ENCODE assay signal across 1 cellular context in genomic region chr3:118540448-118540821, GRCh38.
TF ChIP-seq lines count a peak whose summit lies in the region.
"Not testable (repeated sequence)": the region's sequence is repeated elsewhere in the genome, so short reads cannot be mapped to it uniquely, and the experiment has no call there.

No MANE protein-coding gene starts in this region.

TF ChIP-seq in HepG2, 621 proteins besides CTCF, POLR2A, EP300 and RAD21 (continued from another document):
- TF ChIP-seq RERE (CRISPR knock-in tag; IDR thresholded peaks at IDR 0.05; ENCODE audit: low read depth) (peak; percentile 79; the same call in 1 of the 2 replicates), TEAD3 (CRISPR knock-in tag; optimal IDR thresholded peaks at IDR 0.05; ENCODE audit: borderline replicate concordance) (peak; percentile 57), PHF8 (CRISPR knock-in tag; IDR thresholded peaks at IDR 0.05) (0 out of 2 replicates have a peak, but pooled peaks have one; percentile 19), SALL1 (CRISPR knock-in tag; IDR thresholded peaks at IDR 0.05) (peak; percentile 14; the same call in 1 of the 2 replicates), KDM2A (CRISPR knock-in tag; IDR thresholded peaks at IDR 0.05; ENCODE audit: borderline replicate concordance, low read depth) (0 out of 2 replicates have a peak, but pooled peaks have one; percentile 21), SIX4 (CRISPR knock-in tag; IDR thresholded peaks at IDR 0.05) (peak; percentile 81), FOXO1 (CRISPR knock-in tag; IDR thresholded peaks at IDR 0.05) (0 out of 2 replicates have a peak, but pooled peaks have one; percentile 21), HOXA3 (CRISPR knock-in tag; IDR thresholded peaks at IDR 0.05) (peak; percentile 52; the same call in 1 of the 2 replicates), SAP130 (CRISPR knock-in tag; IDR thresholded peaks at IDR 0.05; ENCODE audit: low read depth) (peak; percentile 35), SOX6 (CRISPR knock-in tag; IDR thresholded peaks at IDR 0.05) (peak; percentile 85), ZGPAT (CRISPR knock-in tag; IDR thresholded peaks at IDR 0.05) (0 out of 2 replicates have a peak, but pooled peaks have one; percentile 36), FOXA3 (CRISPR knock-in tag; IDR thresholded peaks at IDR 0.05) (peak; percentile 92), TCF7 (IDR thresholded peaks at IDR 0.05; ENCODE audit: low read depth) (peak; percentile 89), NCOA2 (CRISPR knock-in tag; IDR thresholded peaks at IDR 0.05) (peak; percentile 76), MED1 (CRISPR knock-in tag; IDR thresholded peaks at IDR 0.05) (0 out of 2 replicates have a peak, but pooled peaks have one; percentile 30), ETV5 (CRISPR knock-in tag; IDR thresholded peaks at IDR 0.05; ENCODE audit: borderline replicate concordance) (peak; percentile 83), ZNF264 (CRISPR knock-in tag; IDR thresholded peaks at IDR 0.05) (peak; percentile 48; the same call in 1 of the 2 replicates), PITX1 (CRISPR knock-in tag; IDR thresholded peaks at IDR 0.05) (peak; percentile 100), FOSL2 (CRISPR knock-in tag; IDR thresholded peaks at IDR 0.05) (peak; percentile 65), ELF3 (CRISPR knock-in tag; IDR thresholded peaks at IDR 0.05) (peak; percentile 55), RXRB (CRISPR knock-in tag; IDR thresholded peaks at IDR 0.05; ENCODE audit: borderline replicate concordance) (peak; percentile 51; the same call in 1 of the 2 replicates), NR2F6 (CRISPR knock-in tag; IDR thresholded peaks at IDR 0.05) (peak; percentile 54), ZNF12 (CRISPR knock-in tag; IDR thresholded peaks at IDR 0.05) (0 out of 2 replicates have a peak, but pooled peaks have one; percentile 19), CREM (IDR thresholded peaks at IDR 0.05) (peak; percentile 60), KDM1A (CRISPR knock-in tag; IDR thresholded peaks at IDR 0.05) (peak; percentile 78; the same call in 1 of the 2 replicates), GFI1 (CRISPR knock-in tag; IDR thresholded peaks at IDR 0.05; ENCODE audit: borderline replicate concordance) (0 out of 2 replicates have a peak, but pooled peaks have one; percentile 18), FOXA1 (CRISPR knock-in tag; IDR thresholded peaks at IDR 0.05) (peak; percentile 96), ZNF331 (CRISPR knock-in tag; IDR thresholded peaks at IDR 0.05) (0 out of 2 replicates have a peak, but pooled peaks have one; percentile 63), RARA (CRISPR knock-in tag; IDR thresholded peaks at IDR 0.05) (0 out of 2 replicates have a peak, but pooled peaks have one; percentile 29), ZMYM4 (CRISPR knock-in tag; IDR thresholded peaks at IDR 0.05) (peak; percentile 58), HDAC2 (CRISPR knock-in tag; IDR thresholded peaks at IDR 0.05) (peak; percentile 60), SOX13 (IDR thresholded peaks at IDR 0.05) (peak; percentile 62), SOX13 (CRISPR knock-in tag; conservative IDR thresholded peaks at IDR 0.05 in 1 of 2, IDR thresholded peaks at IDR 0.05 in 1 of 2) (peak in 1 of 2 experiments; percentile 92; a peak in 2 of 4 replicates)
- TF ChIP-seq, protein P1, sequence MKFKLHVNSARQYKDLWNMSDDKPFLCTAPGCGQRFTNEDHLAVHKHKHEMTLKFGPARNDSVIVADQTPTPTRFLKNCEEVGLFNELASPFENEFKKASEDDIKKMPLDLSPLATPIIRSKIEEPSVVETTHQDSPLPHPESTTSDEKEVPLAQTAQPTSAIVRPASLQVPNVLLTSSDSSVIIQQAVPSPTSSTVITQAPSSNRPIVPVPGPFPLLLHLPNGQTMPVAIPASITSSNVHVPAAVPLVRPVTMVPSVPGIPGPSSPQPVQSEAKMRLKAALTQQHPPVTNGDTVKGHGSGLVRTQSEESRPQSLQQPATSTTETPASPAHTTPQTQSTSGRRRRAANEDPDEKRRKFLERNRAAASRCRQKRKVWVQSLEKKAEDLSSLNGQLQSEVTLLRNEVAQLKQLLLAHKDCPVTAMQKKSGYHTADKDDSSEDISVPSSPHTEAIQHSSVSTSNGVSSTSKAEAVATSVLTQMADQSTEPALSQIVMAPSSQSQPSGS (CRISPR knock-in tag; IDR thresholded peaks at IDR 0.05), result peak; percentile 37; the same call in 1 of the 2 replicates
- TF ChIP-seq SOX6 (IDR thresholded peaks at IDR 0.05); NR2F6 (IDR thresholded peaks at IDR 0.05); CREM (CRISPR knock-in tag; IDR thresholded peaks at IDR 0.05); FOXA1 (IDR thresholded peaks at IDR 0.05): not testable (repeated sequence)
- TF ChIP-seq, protein P2, sequence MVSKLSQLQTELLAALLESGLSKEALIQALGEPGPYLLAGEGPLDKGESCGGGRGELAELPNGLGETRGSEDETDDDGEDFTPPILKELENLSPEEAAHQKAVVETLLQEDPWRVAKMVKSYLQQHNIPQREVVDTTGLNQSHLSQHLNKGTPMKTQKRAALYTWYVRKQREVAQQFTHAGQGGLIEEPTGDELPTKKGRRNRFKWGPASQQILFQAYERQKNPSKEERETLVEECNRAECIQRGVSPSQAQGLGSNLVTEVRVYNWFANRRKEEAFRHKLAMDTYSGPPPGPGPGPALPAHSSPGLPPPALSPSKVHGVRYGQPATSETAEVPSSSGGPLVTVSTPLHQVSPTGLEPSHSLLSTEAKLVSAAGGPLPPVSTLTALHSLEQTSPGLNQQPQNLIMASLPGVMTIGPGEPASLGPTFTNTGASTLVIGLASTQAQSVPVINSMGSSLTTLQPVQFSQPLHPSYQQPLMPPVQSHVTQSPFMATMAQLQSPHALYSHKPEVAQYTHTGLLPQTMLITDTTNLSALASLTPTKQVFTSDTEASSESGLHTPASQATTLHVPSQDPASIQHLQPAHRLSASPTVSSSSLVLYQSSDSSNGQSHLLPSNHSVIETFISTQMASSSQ (IDR thresholded peaks at IDR 0.05; ENCODE audit: low read depth), result peak; percentile 84
- TF ChIP-seq, protein P2 (CRISPR knock-in tag; IDR thresholded peaks at IDR 0.05; ENCODE audit: borderline replicate concordance), result peak; percentile 95
- TF ChIP-seq, protein P3, sequence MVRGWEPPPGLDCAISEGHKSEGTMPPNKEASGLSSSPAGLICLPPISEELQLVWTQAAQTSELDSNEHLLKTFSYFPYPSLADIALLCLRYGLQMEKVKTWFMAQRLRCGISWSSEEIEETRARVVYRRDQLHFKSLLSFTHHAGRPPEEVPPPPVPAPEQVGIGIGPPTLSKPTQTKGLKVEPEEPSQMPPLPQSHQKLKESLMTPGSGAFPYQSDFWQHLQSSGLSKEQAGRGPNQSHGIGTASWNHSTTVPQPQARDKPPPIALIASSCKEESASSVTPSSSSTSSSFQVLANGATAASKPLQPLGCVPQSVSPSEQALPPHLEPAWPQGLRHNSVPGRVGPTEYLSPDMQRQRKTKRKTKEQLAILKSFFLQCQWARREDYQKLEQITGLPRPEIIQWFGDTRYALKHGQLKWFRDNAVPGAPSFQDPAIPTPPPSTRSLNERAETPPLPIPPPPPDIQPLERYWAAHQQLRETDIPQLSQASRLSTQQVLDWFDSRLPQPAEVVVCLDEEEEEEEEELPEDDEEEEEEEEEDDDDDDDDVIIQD (CRISPR knock-in tag; IDR thresholded peaks at IDR 0.05; ENCODE audit: low read depth), result 0 out of 2 replicates have a peak, but pooled peaks have one; percentile 17
- TF ChIP-seq, protein P4, sequence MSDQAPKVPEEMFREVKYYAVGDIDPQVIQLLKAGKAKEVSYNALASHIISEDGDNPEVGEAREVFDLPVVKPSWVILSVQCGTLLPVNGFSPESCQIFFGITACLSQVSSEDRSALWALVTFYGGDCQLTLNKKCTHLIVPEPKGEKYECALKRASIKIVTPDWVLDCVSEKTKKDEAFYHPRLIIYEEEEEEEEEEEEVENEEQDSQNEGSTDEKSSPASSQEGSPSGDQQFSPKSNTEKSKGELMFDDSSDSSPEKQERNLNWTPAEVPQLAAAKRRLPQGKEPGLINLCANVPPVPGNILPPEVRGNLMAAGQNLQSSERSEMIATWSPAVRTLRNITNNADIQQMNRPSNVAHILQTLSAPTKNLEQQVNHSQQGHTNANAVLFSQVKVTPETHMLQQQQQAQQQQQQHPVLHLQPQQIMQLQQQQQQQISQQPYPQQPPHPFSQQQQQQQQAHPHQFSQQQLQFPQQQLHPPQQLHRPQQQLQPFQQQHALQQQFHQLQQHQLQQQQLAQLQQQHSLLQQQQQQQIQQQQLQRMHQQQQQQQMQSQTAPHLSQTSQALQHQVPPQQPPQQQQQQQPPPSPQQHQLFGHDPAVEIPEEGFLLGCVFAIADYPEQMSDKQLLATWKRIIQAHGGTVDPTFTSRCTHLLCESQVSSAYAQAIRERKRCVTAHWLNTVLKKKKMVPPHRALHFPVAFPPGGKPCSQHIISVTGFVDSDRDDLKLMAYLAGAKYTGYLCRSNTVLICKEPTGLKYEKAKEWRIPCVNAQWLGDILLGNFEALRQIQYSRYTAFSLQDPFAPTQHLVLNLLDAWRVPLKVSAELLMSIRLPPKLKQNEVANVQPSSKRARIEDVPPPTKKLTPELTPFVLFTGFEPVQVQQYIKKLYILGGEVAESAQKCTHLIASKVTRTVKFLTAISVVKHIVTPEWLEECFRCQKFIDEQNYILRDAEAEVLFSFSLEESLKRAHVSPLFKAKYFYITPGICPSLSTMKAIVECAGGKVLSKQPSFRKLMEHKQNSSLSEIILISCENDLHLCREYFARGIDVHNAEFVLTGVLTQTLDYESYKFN (CRISPR knock-in tag; conservative IDR thresholded peaks at IDR 0.05), result peak; percentile 66
